ENCODE assay signal across 12 cellular contexts in the genomic region with DNA sequence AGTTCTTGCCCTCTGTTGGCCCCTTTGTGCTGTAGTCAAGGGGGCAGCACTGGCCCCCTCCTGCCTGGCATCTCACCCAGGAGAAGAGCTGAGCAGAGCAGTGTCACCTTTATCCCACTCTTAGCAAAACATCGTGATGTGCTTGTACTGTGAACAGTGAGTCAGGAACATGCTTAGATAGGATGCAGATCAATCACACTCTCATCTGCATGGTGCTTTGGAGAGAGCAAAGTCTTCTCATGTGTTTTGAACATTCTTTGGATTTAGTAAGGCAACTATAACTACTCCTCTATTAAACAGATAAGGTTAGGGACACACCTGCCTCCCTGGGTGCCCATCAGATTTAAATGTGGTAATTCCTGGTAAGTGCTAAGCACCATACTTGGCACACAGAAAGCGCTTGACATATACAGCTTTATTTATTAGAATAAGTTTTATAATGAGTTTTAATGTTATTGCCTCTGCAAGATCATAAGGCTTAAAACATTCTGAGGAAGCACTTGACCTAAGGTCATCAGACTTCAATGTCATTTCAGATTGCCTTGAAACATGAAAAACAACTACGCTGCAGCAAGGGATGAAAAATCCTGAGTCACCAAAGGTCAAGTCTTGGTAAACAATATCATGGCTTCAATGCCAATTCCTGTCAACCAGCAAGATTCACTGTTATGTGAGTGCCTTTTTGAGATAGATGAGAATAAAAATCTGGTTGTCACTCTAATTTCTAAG.
A peak's percentile ranks its signal among the peaks of the same experiment; 100 is the strongest.
DNase-seq lines count a peak whose midpoint lies in the region; ATAC-seq and TF ChIP-seq lines count a peak whose summit lies in the region.
"Had no signal": no experiment of that assay in that cellular context is flagged by ENCODE, and none has a peak within 500 bp of the region (broad histone marks: within the 10 kb centered on the region; RNA-seq: fewer than 3 reads in every experiment).

No MANE protein-coding gene starts in this region.

- H3K9me1 ChIP-seq in IMR-90 (ENCODE audit: insufficient read depth, low read length), result peaks cover 3% of the 10 kb centered on the region; the same call in 1 of the 2 replicates

- no peaks in the 10 kb centered on the region for H3K36me3 Mint-ChIP-seq in CD8-positive, alpha-beta T cell

- no peak overlapping the region; the same call in 1 of the 2 replicates for H3K14ac ChIP-seq in IMR-90 (replicated peaks; ENCODE audit: low read depth, low read length)

- no peaks in the 10 kb centered on the region for H3K79me1 ChIP-seq in IMR-90 (ENCODE audit: low read depth in 1 of 2, low read length in 2 of 2)

- peaks cover 6% of the 10 kb centered on the region for H3K4me1 ChIP-seq in CD8-positive, alpha-beta T cell (ENCODE audit: insufficient read depth, low read length)
- H3K4me1 ChIP-seq in IMR-90 (ENCODE audit: control insufficient read depth, insufficient read depth, low read length) (no peaks in the 10 kb centered on the region; the same call in 1 of the 2 replicates), osteoblast (ENCODE audit: insufficient read depth, low read length) (peaks cover 4% of the 10 kb centered on the region), vagina (peaks cover 3% of the 10 kb centered on the region)
- H3K4me1 ChIP-seq: prostate gland had no signal

- H3K4me3 ChIP-seq in CD8-positive, alpha-beta T cell (ENCODE audit: low read depth, low read length), result peak overlapping the region; percentile 30
- H3K4me3 ChIP-seq in IMR-90 (ENCODE audit: insufficient read depth, low read depth, low read length) (no peak overlapping the region), epithelial cell of proximal tubule (ENCODE audit: low read depth, low read length) (peak overlapping the region; percentile 55), osteoblast (ENCODE audit: insufficient read depth, low read length) (no peak overlapping the region), vagina (peak overlapping the region in 1 of 2 donors; percentile 36)

- no peak overlapping the region for H3K23ac ChIP-seq in IMR-90 (ENCODE audit: low read depth, low read length)

- H3K79me2 ChIP-seq in osteoblast (ENCODE audit: insufficient read depth, low read length), result no peaks in the 10 kb centered on the region

- dilution Hi-C loops in IMR-90 (cut with HindIII; ENCODE audit: low sequenced_read_pairs, unreplicated experiment), result no loop called here

- no peak for DNase-seq in CD8-positive, alpha-beta T cell
- DNase-seq in IMR-90 (peak; percentile 17), epithelial cell of proximal tubule (ENCODE audit: low read depth) (peak; percentile 12), osteoblast (ENCODE audit: insufficient read length, low spot score, missing footprints) (no peak), germinal center (ENCODE audit: low spot score) (no peak), vagina (ENCODE audit: extremely low spot score in 2 of 2) (no peak), ureter (ENCODE audit: low spot score) (no peak)
- DNase-seq: esophagus squamous epithelium had no signal

- WGBS in IMR-90 (ENCODE audit: extremely low coverage in 2 of 2, insufficient read length in 1 of 2), 2 experiments, result no CpG with 5 or more reads among the region's 3 CpGs

- H3K27me3 ChIP-seq in CD8-positive, alpha-beta T cell (ENCODE audit: insufficient read depth, low read length), result no peaks in the 10 kb centered on the region
- H3K27me3 ChIP-seq in IMR-90 (ENCODE audit: control insufficient read depth, insufficient read depth, low read length) (no peaks in the 10 kb centered on the region), osteoblast (ENCODE audit: insufficient read depth, low read length) (no peaks in the 10 kb centered on the region), vagina (no peaks in the 10 kb centered on the region)
- H3K27me3 ChIP-seq: esophagus squamous epithelium, transverse colon had no signal

- peaks cover 17% of the 10 kb centered on the region for H3K27me3 Mint-ChIP-seq in CD8-positive, alpha-beta T cell (ENCODE audit: low read depth)

- CTCF ChIA-PET in CD8-positive, alpha-beta T cell (lab: Charles Lee), result no interaction called here
- CTCF ChIA-PET in IMR-90 (lab: Yijun Ruan, JAX), result interaction anchor here (1.3 kb wide), 2 partner anchors 11 to 235 kb away, joined by 6 to 7 read pairs; no protein-coding TSS in a partner anchor

- intact Hi-C loops in CD8-positive, alpha-beta T cell (cut with DNase I, micrococcal nuclease), result no loop called here
- intact Hi-C loops in IMR-90 (cut with micrococcal nuclease), result loop anchor here (1.0 kb wide), 1 partner anchor 241 kb away; no protein-coding TSS in a partner anchor
- intact Hi-C loops in vagina (cut with DNase I), result no loop called here

- no peak overlapping the region for H3K27ac Mint-ChIP-seq in CD8-positive, alpha-beta T cell

- no peak overlapping the region for H4K91ac ChIP-seq in IMR-90 (ENCODE audit: insufficient read depth, low read depth, low read length)

- no peak for TF ChIP-seq CTCF in CD8-positive, alpha-beta T cell (IDR thresholded peaks at IDR 0.05)
- no peak for TF ChIP-seq CTCF in IMR-90 (conservative IDR thresholded peaks at IDR 0.05; ENCODE audit: low read depth, low read length)
- TF ChIP-seq CTCF in epithelial cell of proximal tubule (conservative IDR thresholded peaks at IDR 0.05; ENCODE audit: low read depth, low read length), result no peak
- TF ChIP-seq CTCF in osteoblast (IDR thresholded peaks at IDR 0.05; ENCODE audit: extremely low read depth, low read depth, low read length), result no peak
- TF ChIP-seq CTCF in vagina (IDR thresholded peaks at IDR 0.05), result no peak

- no peak overlapping the region for H3K4ac ChIP-seq in IMR-90 (ENCODE audit: low read depth, low read length)

- TF ChIP-seq POLR2A in IMR-90 (IDR thresholded peaks at IDR 0.05; ENCODE audit: low read depth, low read length), result no peak
- no peak for TF ChIP-seq POLR2A in vagina (IDR thresholded peaks at IDR 0.05)

- no peak for TF ChIP-seq RAD21 in IMR-90 (IDR thresholded peaks at IDR 0.05; ENCODE audit: low read length)

- BruUV-seq in IMR-90 (replicated peaks; lab: Mats Ljungman, UMichigan), result no TSS peak

- no peak overlapping the region for H3K56ac ChIP-seq in IMR-90 (ENCODE audit: extremely low read depth, insufficient read depth, low read length)

- no peak overlapping the region for H4K5ac ChIP-seq in IMR-90 (ENCODE audit: low read depth, low read length)

- no peak overlapping the region for H4K8ac ChIP-seq in IMR-90 (ENCODE audit: low read depth in 2 of 2, low read length in 2 of 2)

- H3K4me2 ChIP-seq in IMR-90 (ENCODE audit: low read depth, low read length), result no peak overlapping the region
- H3K4me2 ChIP-seq in osteoblast (ENCODE audit: insufficient read depth, low read length), result peak overlapping the region; percentile 59

- no peaks in the 10 kb centered on the region for H3K9me3 ChIP-seq in CD8-positive, alpha-beta T cell (ENCODE audit: low read length)
- H3K9me3 ChIP-seq in IMR-90 (ENCODE audit: control insufficient read depth, insufficient read depth, low read length) (no peaks in the 10 kb centered on the region), osteoblast (ENCODE audit: low read depth, low read length) (no peaks in the 10 kb centered on the region), vagina (no peaks in the 10 kb centered on the region)
- H3K9me3 ChIP-seq: esophagus squamous epithelium, prostate gland, transverse colon had no signal

- peak overlapping the region; percentile 91 for H2AFZ ChIP-seq in IMR-90 (replicated peaks; ENCODE audit: low read length, poor library complexity)
- H2AFZ ChIP-seq in osteoblast (ENCODE audit: low read length), result no peak overlapping the region

- POLR2A ChIA-PET in CD8-positive, alpha-beta T cell (lab: Charles Lee), result no interaction called here
- POLR2A ChIA-PET in IMR-90 (lab: Charles Lee; ENCODE audit: unreplicated experiment), result interaction anchor here (0.7 kb wide), 1 partner anchor 195 kb away, joined by 3 read pairs; no protein-coding TSS in a partner anchor

- H3K36me3 ChIP-seq in CD8-positive, alpha-beta T cell (ENCODE audit: insufficient read depth, low read length), result no peaks in the 10 kb centered on the region
- H3K36me3 ChIP-seq in IMR-90 (ENCODE audit: control insufficient read depth, insufficient read depth, low read length), result no peaks in the 10 kb centered on the region
- H3K36me3 ChIP-seq in osteoblast (ENCODE audit: insufficient read depth, low read length), result no peaks in the 10 kb centered on the region
- no peaks in the 10 kb centered on the region for H3K36me3 ChIP-seq in vagina
- H3K36me3 ChIP-seq: esophagus squamous epithelium, prostate gland, transverse colon had no signal

- no peak overlapping the region for H2BK20ac ChIP-seq in IMR-90 (ENCODE audit: low read depth, low read length)

- ATAC-seq in CD8-positive, alpha-beta T cell, result no peak
- no peak for ATAC-seq in IMR-90 (ENCODE audit: low read depth)
- ATAC-seq in HG03439 (IDR thresholded peaks at IDR 0.05; ENCODE audit: unreplicated experiment), result no peak

- peak overlapping the region; percentile 64 for H3K4me3 Mint-ChIP-seq in CD8-positive, alpha-beta T cell

- peak overlapping the region; percentile 51 for H2AK9ac ChIP-seq in IMR-90 (replicated peaks; ENCODE audit: low read depth, low read length, poor library complexity)

- H4K20me1 ChIP-seq in IMR-90 (ENCODE audit: insufficient read depth, low read length), result no peaks in the 10 kb centered on the region
- no peaks in the 10 kb centered on the region for H4K20me1 ChIP-seq in osteoblast (ENCODE audit: insufficient read depth, low read length)

- no peak overlapping the region for H2BK5ac ChIP-seq in IMR-90 (ENCODE audit: low read depth, low read length, poor library complexity, severe bottlenecking)

- no peak overlapping the region for H3K9ac ChIP-seq in IMR-90 (ENCODE audit: low read depth, low read length)

- H2BK120ac ChIP-seq in IMR-90 (ENCODE audit: low read depth, low read length), result no peak overlapping the region

- H3K18ac ChIP-seq in IMR-90 (ENCODE audit: low read depth, low read length), result no peak overlapping the region

- H2BK15ac ChIP-seq in IMR-90 (ENCODE audit: low read depth, low read length), result no peak overlapping the region

- peaks cover 4% of the 10 kb centered on the region for H3K4me1 Mint-ChIP-seq in CD8-positive, alpha-beta T cell (ENCODE audit: low read depth)

- H2AK5ac ChIP-seq in IMR-90 (ENCODE audit: low read depth, low read length), result no peak overlapping the region

- H3K27ac ChIP-seq in CD8-positive, alpha-beta T cell (ENCODE audit: low read depth, low read length), result no peak overlapping the region
- H3K27ac ChIP-seq in IMR-90 (ENCODE audit: insufficient read depth, low read length) (no peak overlapping the region), osteoblast (ENCODE audit: low read depth, low read length) (no peak overlapping the region), vagina (no peak overlapping the region)
- H3K27ac ChIP-seq: HL-60 had no signal

- no peaks in the 10 kb centered on the region for H3K9me3 Mint-ChIP-seq in CD8-positive, alpha-beta T cell

- in situ Hi-C loops in IMR-90 (cut with MboI; ENCODE audit: low sequenced_read_pairs), result no loop called here

TF ChIP-seq in IMR-90, 13 proteins besides CTCF, POLR2A, EP300 and RAD21 (continues in another document):
- no peak for TF ChIP-seq MXI1 (IDR thresholded peaks at IDR 0.05; ENCODE audit: borderline replicate concordance, low read depth, low read length)

Comparison
In these comparisons a context has a peak if more than half of its experiments do, and no peak if none do; other contexts are left out.
1. DNase-seq: peak in IMR-90 (single experiment) and epithelial cell of proximal tubule (single experiment); none in CD8-positive, alpha-beta T cell (0 of 7), osteoblast (single experiment), germinal center (single experiment), vagina (0 of 2) and ureter (single experiment).
2. H3K4me3 ChIP-seq: peak in CD8-positive, alpha-beta T cell (single experiment) and epithelial cell of proximal tubule (single experiment); none in IMR-90 (single experiment) and osteoblast (single experiment).